In genomic region chr16:50804290-50804907, GRCh38 we compare ENCODE assay signal across 1 cellular context.
TF ChIP-seq lines count a peak whose summit lies in the region.

No MANE protein-coding gene starts in this region.

TF ChIP-seq in HepG2, 621 proteins besides CTCF, POLR2A, EP300 and RAD21 (continued from another document and continues in another):
- TF ChIP-seq, protein P1, sequence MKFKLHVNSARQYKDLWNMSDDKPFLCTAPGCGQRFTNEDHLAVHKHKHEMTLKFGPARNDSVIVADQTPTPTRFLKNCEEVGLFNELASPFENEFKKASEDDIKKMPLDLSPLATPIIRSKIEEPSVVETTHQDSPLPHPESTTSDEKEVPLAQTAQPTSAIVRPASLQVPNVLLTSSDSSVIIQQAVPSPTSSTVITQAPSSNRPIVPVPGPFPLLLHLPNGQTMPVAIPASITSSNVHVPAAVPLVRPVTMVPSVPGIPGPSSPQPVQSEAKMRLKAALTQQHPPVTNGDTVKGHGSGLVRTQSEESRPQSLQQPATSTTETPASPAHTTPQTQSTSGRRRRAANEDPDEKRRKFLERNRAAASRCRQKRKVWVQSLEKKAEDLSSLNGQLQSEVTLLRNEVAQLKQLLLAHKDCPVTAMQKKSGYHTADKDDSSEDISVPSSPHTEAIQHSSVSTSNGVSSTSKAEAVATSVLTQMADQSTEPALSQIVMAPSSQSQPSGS (CRISPR knock-in tag; IDR thresholded peaks at IDR 0.05): no peak; the same call in none of the 2 replicates
- no peak for TF ChIP-seq TRIM22 (IDR thresholded peaks at IDR 0.05)
- peak; percentile 97 for TF ChIP-seq ZNF7 (CRISPR knock-in tag; IDR thresholded peaks at IDR 0.05)
- no peak for TF ChIP-seq PRPF4 (IDR thresholded peaks at IDR 0.05; ENCODE audit: low read depth, low read length, poor library complexity, severe bottlenecking)
- TF ChIP-seq POGZ (CRISPR knock-in tag; IDR thresholded peaks at IDR 0.05): peak; percentile 95
- TF ChIP-seq, protein P2, sequence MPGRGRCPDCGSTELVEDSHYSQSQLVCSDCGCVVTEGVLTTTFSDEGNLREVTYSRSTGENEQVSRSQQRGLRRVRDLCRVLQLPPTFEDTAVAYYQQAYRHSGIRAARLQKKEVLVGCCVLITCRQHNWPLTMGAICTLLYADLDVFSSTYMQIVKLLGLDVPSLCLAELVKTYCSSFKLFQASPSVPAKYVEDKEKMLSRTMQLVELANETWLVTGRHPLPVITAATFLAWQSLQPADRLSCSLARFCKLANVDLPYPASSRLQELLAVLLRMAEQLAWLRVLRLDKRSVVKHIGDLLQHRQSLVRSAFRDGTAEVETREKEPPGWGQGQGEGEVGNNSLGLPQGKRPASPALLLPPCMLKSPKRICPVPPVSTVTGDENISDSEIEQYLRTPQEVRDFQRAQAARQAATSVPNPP (CRISPR knock-in tag; IDR thresholded peaks at IDR 0.05): peak; percentile 27; the same call in 1 of the 2 replicates
- TF ChIP-seq, protein P3, sequence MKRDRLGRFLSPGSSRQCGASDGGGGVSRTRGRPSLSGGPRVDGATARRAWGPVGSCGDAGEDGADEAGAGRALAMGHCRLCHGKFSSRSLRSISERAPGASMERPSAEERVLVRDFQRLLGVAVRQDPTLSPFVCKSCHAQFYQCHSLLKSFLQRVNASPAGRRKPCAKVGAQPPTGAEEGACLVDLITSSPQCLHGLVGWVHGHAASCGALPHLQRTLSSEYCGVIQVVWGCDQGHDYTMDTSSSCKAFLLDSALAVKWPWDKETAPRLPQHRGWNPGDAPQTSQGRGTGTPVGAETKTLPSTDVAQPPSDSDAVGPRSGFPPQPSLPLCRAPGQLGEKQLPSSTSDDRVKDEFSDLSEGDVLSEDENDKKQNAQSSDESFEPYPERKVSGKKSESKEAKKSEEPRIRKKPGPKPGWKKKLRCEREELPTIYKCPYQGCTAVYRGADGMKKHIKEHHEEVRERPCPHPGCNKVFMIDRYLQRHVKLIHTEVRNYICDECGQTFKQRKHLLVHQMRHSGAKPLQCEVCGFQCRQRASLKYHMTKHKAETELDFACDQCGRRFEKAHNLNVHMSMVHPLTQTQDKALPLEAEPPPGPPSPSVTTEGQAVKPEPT (CRISPR knock-in tag; IDR thresholded peaks at IDR 0.05; ENCODE audit: low read depth): 0 out of 2 replicates have a peak, but pooled peaks have one; percentile 44
- TF ChIP-seq, protein P4, sequence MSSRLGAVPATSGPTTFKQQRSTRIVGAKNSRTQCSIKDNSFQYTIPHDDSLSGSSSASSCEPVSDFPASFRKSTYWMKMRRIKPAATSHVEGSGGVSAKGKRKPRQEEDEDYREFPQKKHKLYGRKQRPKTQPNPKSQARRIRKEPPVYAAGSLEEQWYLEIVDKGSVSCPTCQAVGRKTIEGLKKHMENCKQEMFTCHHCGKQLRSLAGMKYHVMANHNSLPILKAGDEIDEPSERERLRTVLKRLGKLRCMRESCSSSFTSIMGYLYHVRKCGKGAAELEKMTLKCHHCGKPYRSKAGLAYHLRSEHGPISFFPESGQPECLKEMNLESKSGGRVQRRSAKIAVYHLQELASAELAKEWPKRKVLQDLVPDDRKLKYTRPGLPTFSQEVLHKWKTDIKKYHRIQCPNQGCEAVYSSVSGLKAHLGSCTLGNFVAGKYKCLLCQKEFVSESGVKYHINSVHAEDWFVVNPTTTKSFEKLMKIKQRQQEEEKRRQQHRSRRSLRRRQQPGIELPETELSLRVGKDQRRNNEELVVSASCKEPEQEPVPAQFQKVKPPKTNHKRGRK (CRISPR knock-in tag; IDR thresholded peaks at IDR 0.05): no peak
- TF ChIP-seq, protein P5, sequence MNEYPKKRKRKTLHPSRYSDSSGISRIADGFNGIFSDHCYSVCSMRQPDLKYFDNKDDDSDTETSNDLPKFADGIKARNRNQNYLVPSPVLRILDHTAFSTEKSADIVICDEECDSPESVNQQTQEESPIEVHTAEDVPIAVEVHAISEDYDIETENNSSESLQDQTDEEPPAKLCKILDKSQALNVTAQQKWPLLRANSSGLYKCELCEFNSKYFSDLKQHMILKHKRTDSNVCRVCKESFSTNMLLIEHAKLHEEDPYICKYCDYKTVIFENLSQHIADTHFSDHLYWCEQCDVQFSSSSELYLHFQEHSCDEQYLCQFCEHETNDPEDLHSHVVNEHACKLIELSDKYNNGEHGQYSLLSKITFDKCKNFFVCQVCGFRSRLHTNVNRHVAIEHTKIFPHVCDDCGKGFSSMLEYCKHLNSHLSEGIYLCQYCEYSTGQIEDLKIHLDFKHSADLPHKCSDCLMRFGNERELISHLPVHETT (CRISPR knock-in tag; conservative IDR thresholded peaks at IDR 0.05): no peak
- peak; percentile 95 for TF ChIP-seq TEAD3 (CRISPR knock-in tag; optimal IDR thresholded peaks at IDR 0.05; ENCODE audit: borderline replicate concordance)
- TF ChIP-seq SMARCE1 (IDR thresholded peaks at IDR 0.05; ENCODE audit: borderline replicate concordance): no peak
- no peak for TF ChIP-seq POLR2AphosphoS2 (IDR thresholded peaks at IDR 0.05; ENCODE audit: low read depth, low read length)
- TF ChIP-seq ZFP62 (CRISPR knock-in tag; IDR thresholded peaks at IDR 0.05): no peak
- TF ChIP-seq HDAC2 (CRISPR knock-in tag; IDR thresholded peaks at IDR 0.05): no peak
- no peak for TF ChIP-seq MEF2D (CRISPR knock-in tag; IDR thresholded peaks at IDR 0.05)
- TF ChIP-seq ZNF619 (CRISPR knock-in tag; IDR thresholded peaks at IDR 0.05): peak; percentile 81; the same call in 1 of the 2 replicates
- peak; percentile 83; the same call in 1 of the 2 replicates for TF ChIP-seq ZNF263 (CRISPR knock-in tag; IDR thresholded peaks at IDR 0.05)
- TF ChIP-seq REST (IDR thresholded peaks at IDR 0.05; ENCODE audit: borderline replicate concordance in 1 of 2, low read depth in 1 of 2, low read length in 2 of 2): peak in 1 of 2 experiments; percentile 54; a peak in 1 of 4 replicates
- TF ChIP-seq U2AF1 (optimal IDR thresholded peaks at IDR 0.05; ENCODE audit: low read depth, low read length): no peak
- no peak for TF ChIP-seq ZNF17 (CRISPR knock-in tag; IDR thresholded peaks at IDR 0.05)
- TF ChIP-seq HMGA1 (CRISPR knock-in tag; conservative IDR thresholded peaks at IDR 0.05): no peak
- no peak for TF ChIP-seq ZNF205 (CRISPR knock-in tag; IDR thresholded peaks at IDR 0.05)
- TF ChIP-seq EEA1 (CRISPR knock-in tag; IDR thresholded peaks at IDR 0.05; ENCODE audit: borderline replicate concordance): no peak
- TF ChIP-seq ZNF550 (CRISPR knock-in tag; IDR thresholded peaks at IDR 0.05; ENCODE audit: borderline replicate concordance): no peak
- TF ChIP-seq, protein P6, sequence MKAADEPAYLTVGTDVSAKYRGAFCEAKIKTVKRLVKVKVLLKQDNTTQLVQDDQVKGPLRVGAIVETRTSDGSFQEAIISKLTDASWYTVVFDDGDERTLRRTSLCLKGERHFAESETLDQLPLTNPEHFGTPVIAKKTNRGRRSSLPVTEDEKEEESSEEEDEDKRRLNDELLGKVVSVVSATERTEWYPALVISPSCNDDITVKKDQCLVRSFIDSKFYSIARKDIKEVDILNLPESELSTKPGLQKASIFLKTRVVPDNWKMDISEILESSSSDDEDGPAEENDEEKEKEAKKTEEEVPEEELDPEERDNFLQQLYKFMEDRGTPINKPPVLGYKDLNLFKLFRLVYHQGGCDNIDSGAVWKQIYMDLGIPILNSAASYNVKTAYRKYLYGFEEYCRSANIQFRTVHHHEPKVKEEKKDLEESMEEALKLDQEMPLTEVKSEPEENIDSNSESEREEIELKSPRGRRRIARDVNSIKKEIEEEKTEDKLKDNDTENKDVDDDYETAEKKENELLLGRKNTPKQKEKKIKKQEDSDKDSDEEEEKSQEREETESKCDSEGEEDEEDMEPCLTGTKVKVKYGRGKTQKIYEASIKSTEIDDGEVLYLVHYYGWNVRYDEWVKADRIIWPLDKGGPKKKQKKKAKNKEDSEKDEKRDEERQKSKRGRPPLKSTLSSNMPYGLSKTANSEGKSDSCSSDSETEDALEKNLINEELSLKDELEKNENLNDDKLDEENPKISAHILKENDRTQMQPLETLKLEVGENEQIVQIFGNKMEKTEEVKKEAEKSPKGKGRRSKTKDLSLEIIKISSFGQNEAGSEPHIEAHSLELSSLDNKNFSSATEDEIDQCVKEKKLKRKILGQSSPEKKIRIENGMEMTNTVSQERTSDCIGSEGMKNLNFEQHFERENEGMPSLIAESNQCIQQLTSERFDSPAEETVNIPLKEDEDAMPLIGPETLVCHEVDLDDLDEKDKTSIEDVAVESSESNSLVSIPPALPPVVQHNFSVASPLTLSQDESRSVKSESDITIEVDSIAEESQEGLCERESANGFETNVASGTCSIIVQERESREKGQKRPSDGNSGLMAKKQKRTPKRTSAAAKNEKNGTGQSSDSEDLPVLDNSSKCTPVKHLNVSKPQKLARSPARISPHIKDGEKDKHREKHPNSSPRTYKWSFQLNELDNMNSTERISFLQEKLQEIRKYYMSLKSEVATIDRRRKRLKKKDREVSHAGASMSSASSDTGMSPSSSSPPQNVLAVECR (CRISPR knock-in tag; IDR thresholded peaks at IDR 0.05; ENCODE audit: borderline replicate concordance): peak; percentile 25; the same call in 1 of the 2 replicates
- TF ChIP-seq, protein P7, sequence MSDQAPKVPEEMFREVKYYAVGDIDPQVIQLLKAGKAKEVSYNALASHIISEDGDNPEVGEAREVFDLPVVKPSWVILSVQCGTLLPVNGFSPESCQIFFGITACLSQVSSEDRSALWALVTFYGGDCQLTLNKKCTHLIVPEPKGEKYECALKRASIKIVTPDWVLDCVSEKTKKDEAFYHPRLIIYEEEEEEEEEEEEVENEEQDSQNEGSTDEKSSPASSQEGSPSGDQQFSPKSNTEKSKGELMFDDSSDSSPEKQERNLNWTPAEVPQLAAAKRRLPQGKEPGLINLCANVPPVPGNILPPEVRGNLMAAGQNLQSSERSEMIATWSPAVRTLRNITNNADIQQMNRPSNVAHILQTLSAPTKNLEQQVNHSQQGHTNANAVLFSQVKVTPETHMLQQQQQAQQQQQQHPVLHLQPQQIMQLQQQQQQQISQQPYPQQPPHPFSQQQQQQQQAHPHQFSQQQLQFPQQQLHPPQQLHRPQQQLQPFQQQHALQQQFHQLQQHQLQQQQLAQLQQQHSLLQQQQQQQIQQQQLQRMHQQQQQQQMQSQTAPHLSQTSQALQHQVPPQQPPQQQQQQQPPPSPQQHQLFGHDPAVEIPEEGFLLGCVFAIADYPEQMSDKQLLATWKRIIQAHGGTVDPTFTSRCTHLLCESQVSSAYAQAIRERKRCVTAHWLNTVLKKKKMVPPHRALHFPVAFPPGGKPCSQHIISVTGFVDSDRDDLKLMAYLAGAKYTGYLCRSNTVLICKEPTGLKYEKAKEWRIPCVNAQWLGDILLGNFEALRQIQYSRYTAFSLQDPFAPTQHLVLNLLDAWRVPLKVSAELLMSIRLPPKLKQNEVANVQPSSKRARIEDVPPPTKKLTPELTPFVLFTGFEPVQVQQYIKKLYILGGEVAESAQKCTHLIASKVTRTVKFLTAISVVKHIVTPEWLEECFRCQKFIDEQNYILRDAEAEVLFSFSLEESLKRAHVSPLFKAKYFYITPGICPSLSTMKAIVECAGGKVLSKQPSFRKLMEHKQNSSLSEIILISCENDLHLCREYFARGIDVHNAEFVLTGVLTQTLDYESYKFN (CRISPR knock-in tag; conservative IDR thresholded peaks at IDR 0.05): peak; percentile 99
- no peak for TF ChIP-seq NCOA1 (CRISPR knock-in tag; IDR thresholded peaks at IDR 0.05)
- peak; percentile 56; the same call in 1 of the 2 replicates for TF ChIP-seq MED1 (CRISPR knock-in tag; IDR thresholded peaks at IDR 0.05)
- no peak for TF ChIP-seq SRY (CRISPR knock-in tag; IDR thresholded peaks at IDR 0.05)
- no peak; the same call in 1 of the 2 replicates for TF ChIP-seq ZSCAN31 (CRISPR knock-in tag; IDR thresholded peaks at IDR 0.05; ENCODE audit: low read depth)
- 0 out of 2 replicates have a peak, but pooled peaks have one; percentile 22 for TF ChIP-seq MEIS1 (CRISPR knock-in tag; IDR thresholded peaks at IDR 0.05; ENCODE audit: borderline replicate concordance)
- TF ChIP-seq SMC3 (IDR thresholded peaks at IDR 0.05; ENCODE audit: low read length): no peak
- peak; percentile 33; the same call in 1 of the 2 replicates for TF ChIP-seq MYC (CRISPR knock-in tag; IDR thresholded peaks at IDR 0.05; ENCODE audit: borderline replicate concordance)
- TF ChIP-seq, protein P8, sequence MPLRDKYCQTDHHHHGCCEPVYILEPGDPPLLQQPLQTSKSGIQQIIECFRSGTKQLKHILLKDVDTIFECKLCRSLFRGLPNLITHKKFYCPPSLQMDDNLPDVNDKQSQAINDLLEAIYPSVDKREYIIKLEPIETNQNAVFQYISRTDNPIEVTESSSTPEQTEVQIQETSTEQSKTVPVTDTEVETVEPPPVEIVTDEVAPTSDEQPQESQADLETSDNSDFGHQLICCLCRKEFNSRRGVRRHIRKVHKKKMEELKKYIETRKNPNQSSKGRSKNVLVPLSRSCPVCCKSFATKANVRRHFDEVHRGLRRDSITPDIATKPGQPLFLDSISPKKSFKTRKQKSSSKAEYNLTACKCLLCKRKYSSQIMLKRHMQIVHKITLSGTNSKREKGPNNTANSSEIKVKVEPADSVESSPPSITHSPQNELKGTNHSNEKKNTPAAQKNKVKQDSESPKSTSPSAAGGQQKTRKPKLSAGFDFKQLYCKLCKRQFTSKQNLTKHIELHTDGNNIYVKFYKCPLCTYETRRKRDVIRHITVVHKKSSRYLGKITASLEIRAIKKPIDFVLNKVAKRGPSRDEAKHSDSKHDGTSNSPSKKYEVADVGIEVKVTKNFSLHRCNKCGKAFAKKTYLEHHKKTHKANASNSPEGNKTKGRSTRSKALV (CRISPR knock-in tag; IDR thresholded peaks at IDR 0.05): no peak
- TF ChIP-seq ZNF30 (CRISPR knock-in tag; IDR thresholded peaks at IDR 0.05): no peak
